20 cellular contexts compared by ENCODE assay signal in genomic region chr20:58595167-58595566, GRCh38.
"Had no signal": no experiment of that assay in that cellular context is flagged by ENCODE, and none has a peak within 500 bp of the region (broad histone marks: within the 10 kb centered on the region; RNA-seq: fewer than 3 reads in every experiment).

No MANE protein-coding gene starts in this region.

- H3K27ac ChIP-seq: coronary artery, gastrocnemius medialis, neutrophil, right atrium auricular region, suprapubic skin, thyroid gland had no signal

- H3K4me3 ChIP-seq: coronary artery, gastrocnemius medialis, right atrium auricular region, smooth muscle cell, suprapubic skin, thyroid gland had no signal

- H3K9me3 ChIP-seq: gastrocnemius medialis, neutrophil, suprapubic skin, thyroid gland had no signal

- H3K27me3 ChIP-seq: gastrocnemius medialis, right atrium auricular region, thyroid gland had no signal

- H3K4me2 ChIP-seq: smooth muscle cell had no signal

- FAIRE-seq: endothelial cell of umbilical vein, urothelium cell line had no signal

- DNase-seq: effector CD4-positive, alpha-beta T cell; endodermal cell; gastrocnemius medialis; glutamatergic neuron; islet precursor cell; left ventricle myocardium superior; mammary epithelial cell; naive thymus-derived CD4-positive, alpha-beta T cell; posterior cingulate gyrus; stimulated activated CD4-positive, alpha-beta T cell treated with anti-CD3 and anti-CD28 coated beads, Interleukin-2, amount 100 ng/mL, for 48 hours; stimulated activated naive CD4-positive, alpha-beta T cell treated with Interleukin-2 at 50 U/mL for 16 hours; thyroid gland had no signal

- ATAC-seq: esophagus mucosa; gastrocnemius medialis; left ventricle myocardium superior; naive thymus-derived CD4-positive, alpha-beta T cell had no signal

- H3K4me1 ChIP-seq: right atrium auricular region, thyroid gland had no signal

- H3K36me3 ChIP-seq: gastrocnemius medialis, neutrophil, right atrium auricular region, suprapubic skin, thyroid gland had no signal
